ENCODE assay signal across 16 cellular contexts in genomic region chr4:161937596-161937995, GRCh38.
A peak's percentile ranks its signal among the peaks of the same experiment; 100 is the strongest.
DNase-seq lines count a peak whose midpoint lies in the region; ATAC-seq, FAIRE-seq and TF ChIP-seq lines count a peak whose summit lies in the region.
"Had no signal": no experiment of that assay in that cellular context is flagged by ENCODE, and none has a peak within 500 bp of the region (broad histone marks: within the 10 kb centered on the region; RNA-seq: fewer than 3 reads in every experiment).

No MANE protein-coding gene starts in this region.

- H2AFZ ChIP-seq in trophoblast cell (ENCODE audit: insufficient read depth, low read length, poor library complexity): no peak overlapping the region

- H4K91ac ChIP-seq in trophoblast cell (ENCODE audit: low read depth, low read length): peak overlapping the region; percentile 24

- H3K23ac ChIP-seq in trophoblast cell (ENCODE audit: low read length): no peak overlapping the region

- H3K9ac ChIP-seq in trophoblast cell (ENCODE audit: low read length): no peak overlapping the region

- H3K27ac ChIP-seq in trophoblast cell (ENCODE audit: low read depth, low read length): peak overlapping the region; percentile 47
- H3K27ac ChIP-seq in left ventricle myocardium inferior (replicated peaks): no peak overlapping the region
- H3K27ac ChIP-seq: 22Rv1, SJSA1 had no signal

- WGBS in trophoblast cell (ENCODE audit: extremely low coverage, insufficient coverage, insufficient read length): no CpG with 5 or more reads among the region's 1 CpG

- no peak overlapping the region for H3K14ac ChIP-seq in trophoblast cell (ENCODE audit: low read length)

- peaks cover 5% of the 10 kb centered on the region for H3K79me1 ChIP-seq in trophoblast cell (ENCODE audit: low read length)

- peak; percentile 9 for DNase-seq in DMS 273 (lab: John Stamatoyannopoulos, UW; ENCODE audit: unreplicated experiment)
- no peak for DNase-seq in DMS 273 treated with DMSO at 0.1 percent for 48 hours (lab: John Stamatoyannopoulos, UW)
- DNase-seq in amniotic epithelial cell (ENCODE audit: low read depth): peak; percentile 6
- peak; percentile 2 for DNase-seq in epithelial cell of esophagus (ENCODE audit: low read depth)
- DNase-seq in trophoblast cell: peak; percentile 35 to 63
- DNase-seq in left ventricle myocardium inferior: no peak
- DNase-seq in frontal cortex (ENCODE audit: low spot score in 2 of 2): no peak
- DNase-seq: Calu3, NCI-H1436, NCI-H2029 treated with DMSO at 0.1 percent for 48 hours, NCI-H510A treated with DMSO at 0.1 percent for 48 hours, RPMI8226 had no signal

- no peak overlapping the region for H4K12ac ChIP-seq in trophoblast cell (ENCODE audit: low read depth, low read length)

- H3K4me1 ChIP-seq in trophoblast cell (ENCODE audit: control insufficient read depth in 1 of 2, insufficient read depth in 2 of 2, low read length in 2 of 2) (peaks cover 3% of the 10 kb centered on the region in 2 experiments), left ventricle myocardium inferior (no peaks in the 10 kb centered on the region)
- H3K4me1 ChIP-seq: HAP-1, SJSA1 had no signal

- no peak for FAIRE-seq in frontal cortex (lab: Jason Lieb, UNC)

- no peak overlapping the region for H3K4me3 ChIP-seq in epithelial cell of esophagus (ENCODE audit: low read length)
- no peak overlapping the region for H3K4me3 ChIP-seq in trophoblast cell (ENCODE audit: low read depth, low read length)
- H3K4me3 ChIP-seq in left ventricle myocardium inferior: no peak overlapping the region
- H3K4me3 ChIP-seq: HAP-1, SJSA1 had no signal

- no peak for ATAC-seq in HG03139 (IDR thresholded peaks at IDR 0.05; ENCODE audit: unreplicated experiment)

- no peak overlapping the region for H3K4me2 ChIP-seq in trophoblast cell (ENCODE audit: low read length)

- H3K79me2 ChIP-seq in trophoblast cell (ENCODE audit: control insufficient read depth, insufficient read depth, low read length, poor library complexity): no peaks in the 10 kb centered on the region

- H3K9me3 ChIP-seq in trophoblast cell (ENCODE audit: insufficient read depth, low read depth, low read length) (no peaks in the 10 kb centered on the region), left ventricle myocardium inferior (replicated peaks) (peaks cover 25% of the 10 kb centered on the region)
- H3K9me3 ChIP-seq: HAP-1, SJSA1 had no signal

- peak overlapping the region; percentile 40 for H2BK5ac ChIP-seq in trophoblast cell (ENCODE audit: low read depth, low read length, poor library complexity)

- TF ChIP-seq CTCF in epithelial cell of esophagus (IDR thresholded peaks at IDR 0.05; ENCODE audit: insufficient read depth, low read depth, low read length, missing control alignments): no peak
- no peak for TF ChIP-seq CTCF in left ventricle myocardium inferior (IDR thresholded peaks at IDR 0.05; ENCODE audit: borderline replicate concordance)

- H3K18ac ChIP-seq in trophoblast cell (ENCODE audit: low read length): no peak overlapping the region

- H3K36me3 ChIP-seq in trophoblast cell (ENCODE audit: control insufficient read depth in 1 of 2, insufficient read depth in 2 of 2, low read length in 2 of 2) (no peaks in the 10 kb centered on the region), left ventricle myocardium inferior (no peaks in the 10 kb centered on the region)
- H3K36me3 ChIP-seq: HAP-1, SJSA1 had no signal

- H2BK12ac ChIP-seq in trophoblast cell (ENCODE audit: low read length): peak overlapping the region; percentile 84

- H2BK120ac ChIP-seq in trophoblast cell (ENCODE audit: insufficient read depth, low read length, poor library complexity): peak overlapping the region; percentile 43

- no peak overlapping the region for H3K4ac ChIP-seq in trophoblast cell (ENCODE audit: low read depth, low read length)

- no peak overlapping the region for H2AK5ac ChIP-seq in trophoblast cell (ENCODE audit: low read length)

- intact Hi-C loops in left ventricle myocardium inferior (cut with micrococcal nuclease): no loop called here

- H4K8ac ChIP-seq in trophoblast cell (ENCODE audit: low read depth, low read length): no peak overlapping the region

- H3K27me3 ChIP-seq in trophoblast cell (ENCODE audit: insufficient read depth, low read length) (no peaks in the 10 kb centered on the region), left ventricle myocardium inferior (ENCODE audit: low read depth) (no peaks in the 10 kb centered on the region)
- H3K27me3 ChIP-seq: SJSA1 had no signal

Comparison
In these comparisons a context has a peak if more than half of its experiments do, and no peak if none do; other contexts are left out.
1. DNase-seq: peak in DMS 273 (single experiment), amniotic epithelial cell (single experiment), epithelial cell of esophagus (single experiment) and trophoblast cell (2 of 2); none in DMS 273 treated with DMSO at 0.1 percent for 48 hours (single experiment), left ventricle myocardium inferior (single experiment) and frontal cortex (0 of 2).